In the genomic region with DNA sequence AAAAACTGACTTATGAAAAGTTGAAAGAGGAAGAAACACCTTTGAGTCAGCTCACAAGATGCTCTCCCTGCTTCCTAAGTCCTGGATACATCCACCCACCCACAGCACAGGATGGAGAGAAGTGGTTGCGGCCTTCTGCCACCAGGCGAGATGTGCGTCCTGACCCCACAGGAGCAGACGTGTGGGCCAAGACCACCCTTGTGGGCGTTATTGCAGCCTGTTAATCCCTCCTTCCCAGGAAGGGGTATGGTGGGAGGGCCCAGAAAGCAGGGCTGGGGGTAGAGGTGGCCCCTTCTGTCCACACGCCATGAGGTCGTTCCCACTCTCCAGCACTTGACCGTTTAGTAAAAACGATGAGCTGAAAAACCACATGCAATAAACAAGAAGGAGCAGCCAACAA, we compare ENCODE assay signal across 17 cellular contexts. TPM values are rescaled to one million over a fixed set of nuclear protein-coding genes. Genes with fewer than 3 reads are reported as not detected.
DNase-seq lines count a peak whose midpoint lies in the region; ATAC-seq and TF ChIP-seq lines count a peak whose summit lies in the region.
"Had no signal": no experiment of that assay in that cellular context is flagged by ENCODE, and none has a peak within 500 bp of the region (broad histone marks: within the 10 kb centered on the region; RNA-seq: fewer than 3 reads in every experiment).

No MANE protein-coding gene starts in this region.

- H3K27ac Mint-ChIP-seq in nephron = peak overlapping the region in 2 of 3 experiments; percentile 71 to 90
- no peak overlapping the region for H3K27ac Mint-ChIP-seq in activated CD4-positive, alpha-beta memory T cell treated with anti-CD3 and anti-CD28 coated beads, Interleukin-2, amount 10 ng/mL, durations not matched to agents 7 days and 5 days

- no peak for DNase-seq in left ventricle myocardium inferior
- DNase-seq in left cardiac atrium = no peak
- DNase-seq in testis = no peak
- DNase-seq in activated CD4-positive, alpha-beta memory T cell treated with anti-CD3 and anti-CD28 coated beads, Interleukin-2, amount 10 ng/mL, durations not matched to agents 7 days and 5 days = no peak
- DNase-seq in ecto neural progenitor cell (ENCODE audit: low spot score) = no peak
- DNase-seq: GDM1, GM23248, HCEC 1CT, NCI-H1417 treated with DMSO at 0.1 percent for 48 hours, NCI-H2171, NCI-H748 treated with DMSO at 0.1 percent for 48 hours, PC-9 had no signal

- no peaks in the 10 kb centered on the region for H3K27me3 ChIP-seq in left ventricle myocardium inferior (ENCODE audit: low read depth)
- no peaks in the 10 kb centered on the region for H3K27me3 ChIP-seq in subcutaneous abdominal adipose tissue (ENCODE audit: control insufficient read depth in 5 of 5, insufficient read depth in 4 of 5, low read length in 5 of 5)
- no peaks in the 10 kb centered on the region for H3K27me3 ChIP-seq in testis

- H3K36me3 ChIP-seq in left ventricle myocardium inferior (peaks cover 36% of the 10 kb centered on the region), subcutaneous abdominal adipose tissue (ENCODE audit: control insufficient read depth in 5 of 5, insufficient read depth in 5 of 5, low read length in 5 of 5) (peaks cover 0 to 39% (median 37%) of the 10 kb centered on the region in 5 donors), testis (ENCODE audit: low read depth, missing control alignments) (no peaks in the 10 kb centered on the region)

- H3K9me3 ChIP-seq in left ventricle myocardium inferior (replicated peaks) = peaks cover 7% of the 10 kb centered on the region
- peaks cover 0 to 7% (median 6%) of the 10 kb centered on the region in 5 donors for H3K9me3 ChIP-seq in subcutaneous abdominal adipose tissue (ENCODE audit: control insufficient read depth in 5 of 5, low read length in 5 of 5)
- no peaks in the 10 kb centered on the region for H3K9me3 ChIP-seq in testis

- no peak for TF ChIP-seq POLR2A in testis (IDR thresholded peaks at IDR 0.05)

- intact Hi-C loops in left ventricle myocardium inferior (cut with micrococcal nuclease) (no loop called here), left cardiac atrium (cut with DNase I) (loop anchor here in 1 of 2 donors (5.0 kb wide), 1 partner anchor 131 kb away; no protein-coding TSS in a partner anchor), testis (cut with DNase I; ENCODE audit: low total_unique reads) (no loop called here)

- CTCF ChIA-PET in activated CD4-positive, alpha-beta memory T cell treated with anti-CD3 and anti-CD28 coated beads, Interleukin-2, amount 10 ng/mL, durations not matched to agents 7 days and 5 days (lab: Charles Lee) = interaction anchor here (0.7 to 7.0 kb wide), 6 partner anchors 9 to 132 kb away, joined by 3 to 242 read pairs (median 10); a partner anchor contains a TSS

- ATAC-seq in left cardiac atrium = no peak
- ATAC-seq: K562 had no signal

- H3K4me1 ChIP-seq in left ventricle myocardium inferior (peaks cover 55% of the 10 kb centered on the region), subcutaneous abdominal adipose tissue (ENCODE audit: control insufficient read depth in 5 of 5, insufficient read depth in 5 of 5, low read length in 5 of 5) (peaks cover 3 to 44% (median 37%) of the 10 kb centered on the region in 5 donors), testis (peaks cover 12% of the 10 kb centered on the region)

- H3K4me3 ChIP-seq in left ventricle myocardium inferior (no peak overlapping the region), subcutaneous abdominal adipose tissue (ENCODE audit: low read depth in 1 of 5, low read length in 5 of 5) (no peak overlapping the region), testis (no peak overlapping the region)
- H3K4me3 ChIP-seq: GM23248, K562, PC-9 had no signal

- TF ChIP-seq CTCF in left ventricle myocardium inferior (IDR thresholded peaks at IDR 0.05; ENCODE audit: borderline replicate concordance) = no peak
- no peak for TF ChIP-seq CTCF in VCaP (conservative IDR thresholded peaks at IDR 0.05)
- TF ChIP-seq CTCF in nephron (IDR thresholded peaks at IDR 0.05; ENCODE audit: unreplicated experiment in 3 of 3) = no peak
- no peak for TF ChIP-seq CTCF in testis (IDR thresholded peaks at IDR 0.05)

- H3K36me3 Mint-ChIP-seq in nephron (ENCODE audit: low read depth) = peaks cover 46% of the 10 kb centered on the region
- H3K36me3 Mint-ChIP-seq in activated CD4-positive, alpha-beta memory T cell treated with anti-CD3 and anti-CD28 coated beads, Interleukin-2, amount 10 ng/mL, durations not matched to agents 7 days and 5 days (ENCODE audit: low read depth) = peaks cover 45% of the 10 kb centered on the region

- no peaks in the 10 kb centered on the region for H3K27me3 Mint-ChIP-seq in nephron (ENCODE audit: low read depth)
- no peaks in the 10 kb centered on the region for H3K27me3 Mint-ChIP-seq in activated CD4-positive, alpha-beta memory T cell treated with anti-CD3 and anti-CD28 coated beads, Interleukin-2, amount 10 ng/mL, durations not matched to agents 7 days and 5 days

- no peak overlapping the region for H3K9ac ChIP-seq in subcutaneous abdominal adipose tissue (ENCODE audit: low read length in 5 of 5)
- H3K9ac ChIP-seq: GM23248 had no signal

- 79 to 80% methylated on average over 8 to 9 of the region's 9 CpGs for whole genome bisulfite sequencing in testis, 2 donors

- peaks cover 58% of the 10 kb centered on the region for H3K4me1 Mint-ChIP-seq in nephron
- peaks cover 36% of the 10 kb centered on the region for H3K4me1 Mint-ChIP-seq in activated CD4-positive, alpha-beta memory T cell treated with anti-CD3 and anti-CD28 coated beads, Interleukin-2, amount 10 ng/mL, durations not matched to agents 7 days and 5 days

- H3K27ac ChIP-seq in left ventricle myocardium inferior (replicated peaks) (peak overlapping the region; percentile 63), VCaP (peak overlapping the region; percentile 99), subcutaneous abdominal adipose tissue (ENCODE audit: low read depth, low read length) (peak overlapping the region; percentile 41), testis (no peak overlapping the region)
- H3K27ac ChIP-seq: GM23248, PC-9 had no signal

- H3K9me3 Mint-ChIP-seq in nephron = no peaks in the 10 kb centered on the region
- peaks cover 3% of the 10 kb centered on the region for H3K9me3 Mint-ChIP-seq in activated CD4-positive, alpha-beta memory T cell treated with anti-CD3 and anti-CD28 coated beads, Interleukin-2, amount 10 ng/mL, durations not matched to agents 7 days and 5 days

- peak overlapping the region in 1 of 3 experiments; percentile 76 for H3K4me3 Mint-ChIP-seq in nephron
- H3K4me3 Mint-ChIP-seq in activated CD4-positive, alpha-beta memory T cell treated with anti-CD3 and anti-CD28 coated beads, Interleukin-2, amount 10 ng/mL, durations not matched to agents 7 days and 5 days = no peak overlapping the region

- POLR2A ChIA-PET in activated CD4-positive, alpha-beta memory T cell treated with anti-CD3 and anti-CD28 coated beads, Interleukin-2, amount 10 ng/mL, durations not matched to agents 7 days and 5 days (lab: Charles Lee) = interaction anchor here (1.5 to 6.9 kb wide), 8 partner anchors 9 to 132 kb away, joined by 3 to 108 read pairs (median 34); a partner anchor contains a TSS

RNA-seq across cellular contexts. Expression of a gene that starts 2.3 kb away (rescaled TPM):
- total RNA-seq in left ventricle myocardium inferior = 74.5 TPM
- total RNA-seq in left cardiac atrium = 10 to 100 TPM; 61.5 to 74.2 TPM
- 100 to 1,000 TPM; 334 to 399 TPM for total RNA-seq in testis
- 131 TPM for polyA plus RNA-seq in testis (ENCODE audit: insufficient read depth, low read depth, low replicate concordance)
- total RNA-seq in activated CD4-positive, alpha-beta memory T cell treated with anti-CD3 and anti-CD28 coated beads, Interleukin-2, amount 10 ng/mL, durations not matched to agents 7 days and 5 days = 10 to 100 TPM; 96.3 to 98.2 TPM

RNA-seq across cellular contexts. Expression of a gene that starts 28.6 kb away (rescaled TPM):
- total RNA-seq in left ventricle myocardium inferior = 25.3 TPM
- 10 to 100 TPM; 26.9 to 28.7 TPM for total RNA-seq in left cardiac atrium
- 100 to 1,000 TPM; 109 to 118 TPM for total RNA-seq in testis
- polyA plus RNA-seq in testis (ENCODE audit: insufficient read depth, low read depth, low replicate concordance) = 66.2 TPM
- total RNA-seq in activated CD4-positive, alpha-beta memory T cell treated with anti-CD3 and anti-CD28 coated beads, Interleukin-2, amount 10 ng/mL, durations not matched to agents 7 days and 5 days = 10 to 100 TPM; 25.3 to 25.4 TPM

RNA-seq across cellular contexts. Expression of a gene that starts 41.5 kb away (rescaled TPM):
- total RNA-seq in left ventricle myocardium inferior (21.8 TPM), left cardiac atrium (10 to 100 TPM; 16.0 to 30.5 TPM), testis (10 to 100 TPM; 44.0 to 46.3 TPM)
- 20.1 TPM for polyA plus RNA-seq in testis (ENCODE audit: insufficient read depth, low read depth, low replicate concordance)
- total RNA-seq in activated CD4-positive, alpha-beta memory T cell treated with anti-CD3 and anti-CD28 coated beads, Interleukin-2, amount 10 ng/mL, durations not matched to agents 7 days and 5 days = 10 to 100 TPM; 43.8 to 45.9 TPM

RNA-seq across cellular contexts. Expression of a gene that starts 43.2 kb away (rescaled TPM):
- total RNA-seq in left ventricle myocardium inferior (1.5 TPM), left cardiac atrium (1 to 10 TPM; 1.7 to 2.0 TPM), testis (1 to 10 TPM; 1.4 to 2.7 TPM)
- 2.0 TPM for polyA plus RNA-seq in testis (ENCODE audit: insufficient read depth, low read depth, low replicate concordance)
- 100 to 1,000 TPM; 174 to 179 TPM for total RNA-seq in activated CD4-positive, alpha-beta memory T cell treated with anti-CD3 and anti-CD28 coated beads, Interleukin-2, amount 10 ng/mL, durations not matched to agents 7 days and 5 days
- total RNA-seq: GM23248, NCI-H460, PC-9 had no signal
- polyA plus RNA-seq: GM23248 had no signal

RNA-seq across cellular contexts. Expression of a gene that starts 58.2 kb away (rescaled TPM):
- not detected for total RNA-seq in left ventricle myocardium inferior
- total RNA-seq in left cardiac atrium = not detected
- 10 to 100 TPM; 43.7 to 44.4 TPM for total RNA-seq in testis
- polyA plus RNA-seq in testis (ENCODE audit: insufficient read depth, low read depth, low replicate concordance) = 27.8 TPM
- total RNA-seq in activated CD4-positive, alpha-beta memory T cell treated with anti-CD3 and anti-CD28 coated beads, Interleukin-2, amount 10 ng/mL, durations not matched to agents 7 days and 5 days = under 1 TPM; 0.08 to 0.10 TPM
- total RNA-seq: GM23248, K562, NCI-H460, PC-9 had no signal
- polyA plus RNA-seq: GM23248, K562 had no signal

Comparison
In these comparisons a context has a peak if more than half of its experiments do, and no peak if none do; other contexts are left out.
1. H3K27ac ChIP-seq: peak in left ventricle myocardium inferior (single experiment), VCaP (single experiment) and subcutaneous abdominal adipose tissue (single experiment); none in testis (0 of 2).